In genomic region chr6:89368107-89368506, GRCh38 we compare ENCODE assay signal across 8 cellular contexts. TPM values are rescaled to one million over a fixed set of nuclear protein-coding genes. Genes with fewer than 3 reads are reported as not detected.
DNase-seq lines count a peak whose midpoint lies in the region; ATAC-seq and TF ChIP-seq lines count a peak whose summit lies in the region.

No MANE protein-coding gene starts in this region.

- intact Hi-C loops in dorsolateral prefrontal cortex (cut with DNase I), result loop anchor here (5.0 to 10.0 kb wide), 3 partner anchors 56 to 381 kb away; partner anchors contain the start of gene LYRM2 (in 1 of the 2)

- peak in 55 of 56 donors; percentile 69 to 94 (median 85) for TF ChIP-seq CTCF in dorsolateral prefrontal cortex (IDR thresholded peaks at IDR 0.05 in 54 of 56, conservative IDR thresholded peaks at IDR 0.05 in 2 of 56; ENCODE audit: low read depth in 1 of 56, partially characterized antibody in 56 of 56)

- H3K27ac ChIP-seq in dorsolateral prefrontal cortex, result peak overlapping the region in 6 of 59 donors; percentile 2 to 45 (median 16)

- ATAC-seq in GM18867 (IDR thresholded peaks at IDR 0.05; ENCODE audit: unreplicated experiment), result no peak

- no peak overlapping the region for H3K4me3 ChIP-seq in dorsolateral prefrontal cortex

- no peaks in the 10 kb centered on the region for H3K27me3 ChIP-seq in dorsolateral prefrontal cortex

- DNase-seq in NCI-H1436 (lab: John Stamatoyannopoulos, UW) (peak; percentile 45), NCI-H1436 treated with DMSO at 0.1 percent for 48 hours (lab: John Stamatoyannopoulos, UW) (no peak), NCI-H1048 (lab: John Stamatoyannopoulos, UW) (peak; percentile 50), dorsolateral prefrontal cortex (peak in 9 of 10 donors; percentile 45 to 79 (median 63)), medulla oblongata (ENCODE audit: extremely low spot score) (peak; percentile 84)
- DNase-seq in activated CD4-positive, CD25-positive, alpha-beta regulatory T cell treated with anti-CD3 and anti-CD28 coated beads, Interleukin-2, amount 50 U/mL, for 72 hours, result peak; percentile 65
- DNase-seq in stimulated activated CD8-positive, alpha-beta memory T cell treated with anti-CD3 and anti-CD28 coated beads, Interleukin-7, amount 100 ng/mL, for 4 hours (ENCODE audit: low read depth in 2 of 2), result peak; percentile 12 to 35

RNA-seq across cellular contexts. Expression of gene UBE2J1, which starts 15.6 kb away (rescaled TPM):
- total RNA-seq in dorsolateral prefrontal cortex, result 10 to 100 TPM; 16.6 to 28.5 (median 23.0) TPM

RNA-seq across cellular contexts. Expression of gene RRAGD, which starts 44.0 kb away (rescaled TPM):
- total RNA-seq in dorsolateral prefrontal cortex, result 10 to 100 TPM; 31.7 to 65.1 (median 45.2) TPM

RNA-seq across cellular contexts. Expression of gene GABRR2, which starts 53.0 kb away (rescaled TPM):
- 1 to 10 TPM in 22 of 120 experiments, under 1 TPM in 61, not detected in 37; 0.28 to 3.0 (median 0.72) TPM for total RNA-seq in dorsolateral prefrontal cortex
